10 cellular contexts compared by ENCODE assay signal in the genomic region with DNA sequence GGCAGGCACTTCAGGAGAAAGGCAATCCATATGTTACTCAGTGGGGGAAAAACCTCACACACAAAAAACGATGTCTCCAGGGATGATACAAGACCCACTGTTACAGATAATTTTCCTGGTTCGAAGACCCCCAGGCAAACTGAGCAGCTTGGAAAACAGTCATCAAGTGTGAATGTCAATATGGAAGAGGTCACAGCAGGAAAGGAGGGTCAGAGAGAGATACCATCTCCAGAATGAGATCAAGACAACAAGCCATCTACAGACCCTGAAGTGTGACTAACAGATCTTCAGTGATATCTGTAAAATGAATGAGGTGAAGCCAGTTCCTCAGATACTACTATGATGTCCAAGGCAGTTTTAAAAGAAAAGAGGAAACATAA. TPM values are rescaled to one million over a fixed set of nuclear protein-coding genes. Genes with fewer than 3 reads are reported as not detected.
DNase-seq lines count a peak whose midpoint lies in the region; FAIRE-seq and TF ChIP-seq lines count a peak whose summit lies in the region.
"Had no signal": no experiment of that assay in that cellular context is flagged by ENCODE, and none has a peak within 500 bp of the region (broad histone marks: within the 10 kb centered on the region; RNA-seq: fewer than 3 reads in every experiment).

No MANE protein-coding gene starts in this region.

- no peaks in the 10 kb centered on the region for H3K4me1 ChIP-seq in small intestine (ENCODE audit: control insufficient read depth in 2 of 2, insufficient read depth in 1 of 2, low read depth in 1 of 2, low read length in 1 of 2)
- H3K4me1 ChIP-seq in tibial artery, result peaks cover 0 to 21% (median 0%) of the 10 kb centered on the region in 4 donors

- no peak overlapping the region for H3K4me3 ChIP-seq in small intestine (ENCODE audit: low read depth in 1 of 2, low read length in 2 of 2)
- H3K4me3 ChIP-seq in coronary artery, result no peak overlapping the region
- no peak overlapping the region for H3K4me3 ChIP-seq in tibial artery

- H3K4me1 Mint-ChIP-seq in activated CD4-positive, alpha-beta T cell treated with anti-CD3 and anti-CD28 coated beads, Interleukin-2, amount 10 ng/mL, durations not matched to agents 7 days and 5 days, result peaks cover 17% of the 10 kb centered on the region
- H3K4me1 Mint-ChIP-seq in activated naive CD8-positive, alpha-beta T cell treated with anti-CD3 and anti-CD28 coated beads for 36 hours, result peaks cover 12% of the 10 kb centered on the region

- no peak for DNase-seq in activated CD4-positive, alpha-beta T cell treated with anti-CD3 and anti-CD28 coated beads, Interleukin-2, amount 10 ng/mL, durations not matched to agents 7 days and 5 days
- no peak for DNase-seq in activated CD4-positive, alpha-beta T cell treated with anti-CD3 and anti-CD28 coated beads for 48 hours
- peak; percentile 32 for DNase-seq in M059J (ENCODE audit: low read depth)
- DNase-seq in activated naive CD8-positive, alpha-beta T cell treated with anti-CD3 and anti-CD28 coated beads for 36 hours, result no peak
- DNase-seq in small intestine, result no peak
- DNase-seq in NCI-H2029 (lab: John Stamatoyannopoulos, UW), result no peak
- DNase-seq in coronary artery (ENCODE audit: low spot score), result no peak
- DNase-seq in tibial artery, result no peak
- DNase-seq: central memory CD4-positive, alpha-beta T cell; hippocampal formation had no signal

- peak overlapping the region; percentile 84 for H3K27ac Mint-ChIP-seq in activated CD4-positive, alpha-beta T cell treated with anti-CD3 and anti-CD28 coated beads, Interleukin-2, amount 10 ng/mL, durations not matched to agents 7 days and 5 days
- peak overlapping the region; percentile 59 for H3K27ac Mint-ChIP-seq in activated naive CD8-positive, alpha-beta T cell treated with anti-CD3 and anti-CD28 coated beads for 36 hours

- no peak for TF ChIP-seq CTCF in coronary artery (IDR thresholded peaks at IDR 0.05)
- TF ChIP-seq CTCF in tibial artery (IDR thresholded peaks at IDR 0.05), result no peak

- H3K36me3 ChIP-seq in small intestine (ENCODE audit: control insufficient read depth in 2 of 2, insufficient read depth in 2 of 2, low read length in 2 of 2) (peaks cover 7 to 16% of the 10 kb centered on the region in 2 donors), tibial artery (peaks cover 12 to 57% (median 35%) of the 10 kb centered on the region in 3 donors)

- intact Hi-C loops in tibial artery (cut with DNase I; ENCODE audit: low total_unique reads), result no loop called here

- H3K4me3 Mint-ChIP-seq in activated CD4-positive, alpha-beta T cell treated with anti-CD3 and anti-CD28 coated beads, Interleukin-2, amount 10 ng/mL, durations not matched to agents 7 days and 5 days, result peak overlapping the region; percentile 11
- no peak overlapping the region for H3K4me3 Mint-ChIP-seq in activated naive CD8-positive, alpha-beta T cell treated with anti-CD3 and anti-CD28 coated beads for 36 hours

- no peaks in the 10 kb centered on the region for H3K9me3 ChIP-seq in small intestine (ENCODE audit: control insufficient read depth, low read depth)
- no peaks in the 10 kb centered on the region for H3K9me3 ChIP-seq in tibial artery

- H3K27me3 ChIP-seq in small intestine (ENCODE audit: control insufficient read depth in 2 of 2, insufficient read depth in 2 of 2, low read length in 2 of 2), result no peaks in the 10 kb centered on the region
- no peaks in the 10 kb centered on the region for H3K27me3 ChIP-seq in tibial artery

- H3K27me3 Mint-ChIP-seq in activated CD4-positive, alpha-beta T cell treated with anti-CD3 and anti-CD28 coated beads, Interleukin-2, amount 10 ng/mL, durations not matched to agents 7 days and 5 days, result no peaks in the 10 kb centered on the region
- H3K27me3 Mint-ChIP-seq in activated naive CD8-positive, alpha-beta T cell treated with anti-CD3 and anti-CD28 coated beads for 36 hours, result no peaks in the 10 kb centered on the region

- H3K27ac ChIP-seq in small intestine (ENCODE audit: low read depth in 1 of 2, low read length in 1 of 2), result peak overlapping the region; percentile 8 to 76
- peak overlapping the region in 1 of 2 donors; percentile 34 for H3K27ac ChIP-seq in coronary artery
- H3K27ac ChIP-seq in tibial artery, result no peak overlapping the region

- H3K9me3 Mint-ChIP-seq in activated CD4-positive, alpha-beta T cell treated with anti-CD3 and anti-CD28 coated beads, Interleukin-2, amount 10 ng/mL, durations not matched to agents 7 days and 5 days, result no peaks in the 10 kb centered on the region
- no peaks in the 10 kb centered on the region for H3K9me3 Mint-ChIP-seq in activated naive CD8-positive, alpha-beta T cell treated with anti-CD3 and anti-CD28 coated beads for 36 hours

- 59 to 78% (median 71%) methylated on average over 2 of the region's 2 CpGs for WGBS in small intestine, 3 donors

- POLR2A ChIA-PET in activated CD4-positive, alpha-beta T cell treated with anti-CD3 and anti-CD28 coated beads, Interleukin-2, amount 10 ng/mL, durations not matched to agents 7 days and 5 days (lab: Charles Lee), result no interaction called here

- peaks cover 36% of the 10 kb centered on the region for H3K36me3 Mint-ChIP-seq in activated CD4-positive, alpha-beta T cell treated with anti-CD3 and anti-CD28 coated beads, Interleukin-2, amount 10 ng/mL, durations not matched to agents 7 days and 5 days (ENCODE audit: low read depth)
- peaks cover 25% of the 10 kb centered on the region for H3K36me3 Mint-ChIP-seq in activated naive CD8-positive, alpha-beta T cell treated with anti-CD3 and anti-CD28 coated beads for 36 hours

- no peak for FAIRE-seq in small intestine (lab: Jason Lieb, UNC)

- CTCF ChIA-PET in activated CD4-positive, alpha-beta T cell treated with anti-CD3 and anti-CD28 coated beads, Interleukin-2, amount 10 ng/mL, durations not matched to agents 7 days and 5 days (lab: Charles Lee), result interaction anchor here (1.1 to 2.1 kb wide), 3 partner anchors 14 to 62 kb away, joined by 3 to 6 read pairs (median 5); no protein-coding TSS in a partner anchor

RNA-seq across cellular contexts. Expression of gene GNS, which starts 28.6 kb away (rescaled TPM):
- total RNA-seq in activated CD4-positive, alpha-beta T cell treated with anti-CD3 and anti-CD28 coated beads, Interleukin-2, amount 10 ng/mL, durations not matched to agents 7 days and 5 days, result 10 to 100 TPM; 25.3 to 31.3 TPM
- 152 and 210 TPM in 2 replicates for total RNA-seq in M059J (2014; rRNA removed; shearing (Covaris generic))
- 10 to 100 TPM; 18.4 to 21.4 TPM for total RNA-seq in activated naive CD8-positive, alpha-beta T cell treated with anti-CD3 and anti-CD28 coated beads for 36 hours
- 10 to 100 TPM in 1 of 3 donors, 1 to 10 TPM in 2; 8.3 to 38.2 (median 9.7) TPM for polyA plus RNA-seq in small intestine

Comparison
In these comparisons a context has a peak if more than half of its experiments do, and no peak if none do; other contexts are left out.
1. H3K27ac ChIP-seq: peak in small intestine (2 of 2); none in tibial artery (0 of 2).